ENCODE assay signal across 29 cellular contexts in genomic region chr5:16372493-16372892, GRCh38.
"Had no signal": no experiment of that assay in that cellular context is flagged by ENCODE, and none has a peak within 500 bp of the region (broad histone marks: within the 10 kb centered on the region; RNA-seq: fewer than 3 reads in every experiment).

No MANE protein-coding gene starts in this region.

- H3K27me3 Mint-ChIP-seq: dendritic cell treated with granulocyte-macrophage colony-stimulating factor and Interleukin-4, amounts not matched to agents 40 ng/mL and 50 ng/mL, for 4 days had no signal

- H3K36me3 ChIP-seq: colonic mucosa, esophagus muscularis mucosa, esophagus squamous epithelium, gastrocnemius medialis, gastroesophageal sphincter, heart left ventricle, heart right ventricle had no signal

- H3K27me3 ChIP-seq: colonic mucosa, dorsolateral prefrontal cortex, esophagus muscularis mucosa, esophagus squamous epithelium, foreskin keratinocyte, gastrocnemius medialis, gastroesophageal sphincter, heart left ventricle, heart right ventricle had no signal

- FAIRE-seq: colon, endometrium, endothelial cell of umbilical vein, frontal cortex had no signal

- H3K4me3 Mint-ChIP-seq: dendritic cell treated with granulocyte-macrophage colony-stimulating factor and Interleukin-4, amounts not matched to agents 40 ng/mL and 50 ng/mL, for 4 days; effector memory CD8-positive, alpha-beta T cell; endodermal cell had no signal

- H3K9me3 Mint-ChIP-seq: endodermal cell had no signal

- DNase-seq: colonic mucosa; cortex of kidney; dermis blood vessel endothelial cell; dorsolateral prefrontal cortex; effector CD4-positive, alpha-beta T cell; effector CD8-positive, alpha-beta T cell; effector memory CD4-positive, alpha-beta T cell; effector memory CD8-positive, alpha-beta T cell; endodermal cell; erythroblast; esophagus squamous epithelium; foreskin fibroblast; foreskin keratinocyte; foreskin melanocyte; gastrocnemius medialis; glutamatergic neuron; head of caudate nucleus; heart left ventricle; heart right ventricle had no signal

- ATAC-seq: effector memory CD8-positive, alpha-beta T cell; esophagus mucosa; foreskin keratinocyte; gastrocnemius medialis; gastroesophageal sphincter; heart left ventricle; heart right ventricle had no signal

- H3K4me3 ChIP-seq: colonic mucosa, coronary artery, dorsolateral prefrontal cortex, esophagus muscularis mucosa, esophagus squamous epithelium, gastrocnemius medialis, gastroesophageal sphincter, heart left ventricle, heart right ventricle had no signal

- H3K27ac Mint-ChIP-seq: dendritic cell treated with granulocyte-macrophage colony-stimulating factor and Interleukin-4, amounts not matched to agents 40 ng/mL and 50 ng/mL, for 4 days; effector memory CD8-positive, alpha-beta T cell; endodermal cell had no signal

- H3K9me3 ChIP-seq: colonic mucosa, esophagus muscularis mucosa, esophagus squamous epithelium, gastrocnemius medialis, gastroesophageal sphincter, heart left ventricle, heart right ventricle had no signal

- H3K27ac ChIP-seq: colonic mucosa, coronary artery, dorsolateral prefrontal cortex, epithelial cell of prostate, esophagus muscularis mucosa, esophagus squamous epithelium, foreskin keratinocyte, gastrocnemius medialis, gastroesophageal sphincter, heart left ventricle, heart right ventricle had no signal

- H3K4me1 ChIP-seq: colonic mucosa, esophagus muscularis mucosa, esophagus squamous epithelium, foreskin keratinocyte, gastrocnemius medialis, gastroesophageal sphincter, heart left ventricle, heart right ventricle had no signal
